ENCODE assay signal across 8 cellular contexts in genomic region chr16:370980-371728, GRCh38. TPM values are rescaled to one million over a fixed set of nuclear protein-coding genes. Genes with fewer than 3 reads are reported as not detected.
DNase-seq lines count a peak whose midpoint lies in the region; ATAC-seq, FAIRE-seq and TF ChIP-seq lines count a peak whose summit lies in the region.

No MANE protein-coding gene starts in this region.

- intact Hi-C loops in kidney (cut with DNase I): no loop called here

- H3K4me3 Mint-ChIP-seq in T-helper 1 cell treated with Interleukin-12 subunit alpha and Interleukin-12 subunit beta and Interleukin-4 antibody, amounts not matched to agents 30 μg/mL and 1 μg/mL, for 36 hours: peak overlapping the region; percentile 90

- peaks cover 9% of the 10 kb centered on the region for H3K4me1 Mint-ChIP-seq in T-helper 1 cell treated with Interleukin-12 subunit alpha and Interleukin-12 subunit beta and Interleukin-4 antibody, amounts not matched to agents 30 μg/mL and 1 μg/mL, for 36 hours (ENCODE audit: low read depth)

- H3K9me3 ChIP-seq in kidney (ENCODE audit: control insufficient read depth in 1 of 2, low read length in 2 of 2): no peaks in the 10 kb centered on the region
- H3K9me3 ChIP-seq in thoracic aorta: no peaks in the 10 kb centered on the region

- no peaks in the 10 kb centered on the region for H3K9me3 Mint-ChIP-seq in T-helper 1 cell treated with Interleukin-12 subunit alpha and Interleukin-12 subunit beta and Interleukin-4 antibody, amounts not matched to agents 30 μg/mL and 1 μg/mL, for 36 hours
- H3K9me3 Mint-ChIP-seq in activated naive CD4-positive, alpha-beta T cell treated with anti-CD3 and anti-CD28 coated beads, Interleukin-2, amount 50 U/mL, for 72 hours: no peaks in the 10 kb centered on the region

- H3K4me1 ChIP-seq in kidney (ENCODE audit: control insufficient read depth in 1 of 2, insufficient read depth in 1 of 2, low read depth in 1 of 2, low read length in 2 of 2) (peaks cover 0 to 9% of the 10 kb centered on the region in 2 donors), thoracic aorta (ENCODE audit: control insufficient read depth in 1 of 2, low read depth in 2 of 2) (peaks cover 10 to 18% of the 10 kb centered on the region in 2 donors)

- peak overlapping the region; percentile 34 to 43 for H3K9ac ChIP-seq in kidney (ENCODE audit: low read length in 2 of 2)

- peaks cover 0 to 18% of the 10 kb centered on the region in 2 donors for H3K36me3 ChIP-seq in kidney (ENCODE audit: control insufficient read depth in 1 of 2, insufficient read depth in 2 of 2, low read length in 2 of 2)
- peaks cover 53% of the 10 kb centered on the region for H3K36me3 ChIP-seq in thoracic aorta

- H3K4me3 ChIP-seq in kidney (ENCODE audit: low read length in 2 of 2): no peak overlapping the region
- H3K4me3 ChIP-seq in thoracic aorta: peak overlapping the region; percentile 70

- FAIRE-seq in kidney (lab: Jason Lieb, UNC): no peak

- H3K27ac ChIP-seq in kidney (ENCODE audit: low read depth in 2 of 2, low read length in 2 of 2) (no peak overlapping the region), thoracic aorta (peak overlapping the region in 1 of 2 donors; percentile 44)

- H3K27me3 Mint-ChIP-seq in T-helper 1 cell treated with Interleukin-12 subunit alpha and Interleukin-12 subunit beta and Interleukin-4 antibody, amounts not matched to agents 30 μg/mL and 1 μg/mL, for 36 hours (ENCODE audit: low read depth): no peaks in the 10 kb centered on the region

- peaks cover 7% of the 10 kb centered on the region for H3K36me3 Mint-ChIP-seq in T-helper 1 cell treated with Interleukin-12 subunit alpha and Interleukin-12 subunit beta and Interleukin-4 antibody, amounts not matched to agents 30 μg/mL and 1 μg/mL, for 36 hours (ENCODE audit: low read depth)
- H3K36me3 Mint-ChIP-seq in activated naive CD4-positive, alpha-beta T cell treated with anti-CD3 and anti-CD28 coated beads, Interleukin-2, amount 50 U/mL, for 72 hours: no peaks in the 10 kb centered on the region

- DNase-seq in T-helper 1 cell: no peak
- DNase-seq in activated naive CD4-positive, alpha-beta T cell treated with anti-CD3 and anti-CD28 coated beads, Interleukin-2, amount 50 U/mL, for 72 hours (ENCODE audit: low spot score in 2 of 2): no peak
- peak; percentile 82 for DNase-seq in kidney
- no peak for DNase-seq in thoracic aorta (ENCODE audit: low spot score)
- DNase-seq in SW 1271 (lab: John Stamatoyannopoulos, UW): no peak
- no peak for DNase-seq in stimulated activated CD4-positive, alpha-beta T cell treated with anti-CD3 and anti-CD28 coated beads, Interleukin-1b, Interleukin-23, amount 100 ng/mL, for 48 hours

- peak in 1 of 2 donors; percentile 3 for ATAC-seq in activated naive CD4-positive, alpha-beta T cell treated with anti-CD3 and anti-CD28 coated beads, Interleukin-2, amount 50 U/mL, for 72 hours
- ATAC-seq in thoracic aorta (ENCODE audit: insufficient number of reproducible peaks, low FRiP score, low read depth) (no peak), GM18873 (IDR thresholded peaks at IDR 0.05; ENCODE audit: low FRiP score, unreplicated experiment) (no peak)

- TF ChIP-seq CTCF in kidney (IDR thresholded peaks at IDR 0.05; ENCODE audit: borderline replicate concordance, extremely low read depth, insufficient read depth) (no peak), thoracic aorta (IDR thresholded peaks at IDR 0.05) (no peak)

- peak overlapping the region; percentile 89 for H3K27ac Mint-ChIP-seq in T-helper 1 cell treated with Interleukin-12 subunit alpha and Interleukin-12 subunit beta and Interleukin-4 antibody, amounts not matched to agents 30 μg/mL and 1 μg/mL, for 36 hours
- peak overlapping the region; percentile 94 to 96 for H3K27ac Mint-ChIP-seq in activated naive CD4-positive, alpha-beta T cell treated with anti-CD3 and anti-CD28 coated beads, Interleukin-2, amount 50 U/mL, for 72 hours

- no peaks in the 10 kb centered on the region for H3K27me3 ChIP-seq in thoracic aorta (replicated peaks; ENCODE audit: insufficient read depth)

RNA-seq across cellular contexts. Expression of gene MRPL28, which starts 0.8 kb away (rescaled TPM):
- 10 to 100 TPM; 77.9 to 97.7 TPM for total RNA-seq in activated naive CD4-positive, alpha-beta T cell treated with anti-CD3 and anti-CD28 coated beads, Interleukin-2, amount 50 U/mL, for 72 hours
- total RNA-seq in kidney: 59.1 TPM
- 201 TPM for polyA plus RNA-seq in kidney (ENCODE audit: insufficient read depth, low read depth, low replicate concordance)
- 10 to 100 TPM; 33.2 to 59.2 TPM for total RNA-seq in thoracic aorta

RNA-seq across cellular contexts. Expression of gene PGAP6, which starts 10.6 kb away (rescaled TPM):
- total RNA-seq in activated naive CD4-positive, alpha-beta T cell treated with anti-CD3 and anti-CD28 coated beads, Interleukin-2, amount 50 U/mL, for 72 hours: 10 to 100 TPM; 18.5 to 46.1 TPM
- total RNA-seq in kidney (65.0 TPM), thoracic aorta (10 to 100 TPM; 38.7 to 55.4 TPM)
- 144 TPM for polyA plus RNA-seq in kidney (ENCODE audit: insufficient read depth, low read depth, low replicate concordance)

RNA-seq across cellular contexts. Expression of gene AXIN1, which starts 18.6 kb away (rescaled TPM):
- total RNA-seq in activated naive CD4-positive, alpha-beta T cell treated with anti-CD3 and anti-CD28 coated beads, Interleukin-2, amount 50 U/mL, for 72 hours: 10 to 100 TPM; 21.4 to 22.8 TPM
- total RNA-seq in kidney: 24.6 TPM
- 9.7 TPM for polyA plus RNA-seq in kidney (ENCODE audit: insufficient read depth, low read depth, low replicate concordance)
- total RNA-seq in thoracic aorta: 10 to 100 TPM; 20.0 to 27.2 TPM

RNA-seq across cellular contexts. Expression of gene NME4, which starts 25.8 kb away (rescaled TPM):
- total RNA-seq in activated naive CD4-positive, alpha-beta T cell treated with anti-CD3 and anti-CD28 coated beads, Interleukin-2, amount 50 U/mL, for 72 hours: 10 to 100 TPM; 15.6 to 58.4 TPM
- total RNA-seq in kidney (56.6 TPM), thoracic aorta (10 to 100 TPM; 68.7 to 91.2 TPM)
- polyA plus RNA-seq in kidney (ENCODE audit: insufficient read depth, low read depth, low replicate concordance): 100 TPM

RNA-seq across cellular contexts. Expression of gene DECR2, which starts 30.5 kb away (rescaled TPM):
- 10 to 100 TPM; 12.6 to 14.6 TPM for total RNA-seq in activated naive CD4-positive, alpha-beta T cell treated with anti-CD3 and anti-CD28 coated beads, Interleukin-2, amount 50 U/mL, for 72 hours
- total RNA-seq in kidney (23.8 TPM), thoracic aorta (10 to 100 TPM; 24.1 to 25.6 TPM)
- polyA plus RNA-seq in kidney (ENCODE audit: insufficient read depth, low read depth, low replicate concordance): 58.9 TPM
